ENCODE assay signal across 4 cellular contexts in genomic region chr4:28976369-28976768, GRCh38.
A peak's percentile ranks its signal among the peaks of the same experiment; 100 is the strongest.
TF ChIP-seq lines count a peak whose summit lies in the region.

No MANE protein-coding gene starts in this region.

TF ChIP-seq in HepG2, 621 proteins besides CTCF, POLR2A, EP300 and RAD21:
- peak; percentile 82 for TF ChIP-seq MAFF (IDR thresholded peaks at IDR 0.05; ENCODE audit: low read depth, low read length)
- peak; percentile 86 to 87 for TF ChIP-seq MAFK (conservative IDR thresholded peaks at IDR 0.05 in 1 of 2, IDR thresholded peaks at IDR 0.05 in 1 of 2; ENCODE audit: low read length in 2 of 2)
- TF ChIP-seq HNRNPK (IDR thresholded peaks at IDR 0.05; ENCODE audit: low read depth, low read length, poor library complexity, severe bottlenecking), result no peak
- no peak for TF ChIP-seq ZSCAN25 (CRISPR knock-in tag; IDR thresholded peaks at IDR 0.05)
- TF ChIP-seq ZNF792 (CRISPR knock-in tag; IDR thresholded peaks at IDR 0.05), result no peak
- TF ChIP-seq ZNF281 (CRISPR knock-in tag; IDR thresholded peaks at IDR 0.05; ENCODE audit: borderline replicate concordance), result no peak
- TF ChIP-seq ZBTB26 (CRISPR knock-in tag; IDR thresholded peaks at IDR 0.05; ENCODE audit: borderline replicate concordance), result no peak
- no peak for TF ChIP-seq ZNF44 (CRISPR knock-in tag; IDR thresholded peaks at IDR 0.05)
- TF ChIP-seq RBAK (CRISPR knock-in tag; IDR thresholded peaks at IDR 0.05), result no peak
- TF ChIP-seq ZNF781 (CRISPR knock-in tag; IDR thresholded peaks at IDR 0.05; ENCODE audit: borderline replicate concordance, not compliant biosample characterization), result no peak
- no peak for TF ChIP-seq ZNF143 (CRISPR knock-in tag; IDR thresholded peaks at IDR 0.05)
- no peak for TF ChIP-seq AHR (CRISPR knock-in tag; IDR thresholded peaks at IDR 0.05)
- TF ChIP-seq ZNF724P (CRISPR knock-in tag; IDR thresholded peaks at IDR 0.05; ENCODE audit: borderline replicate concordance), result no peak
- TF ChIP-seq RAD51 (IDR thresholded peaks at IDR 0.05; ENCODE audit: borderline replicate concordance), result no peak

TF ChIP-seq in A549, 52 proteins besides CTCF, POLR2A, EP300 and RAD21:
- TF ChIP-seq EHF (CRISPR knock-in tag; IDR thresholded peaks at IDR 0.05) (no peak), TFCP2L1 (CRISPR knock-in tag; IDR thresholded peaks at IDR 0.05) (no peak), MAFK (IDR thresholded peaks at IDR 0.05; ENCODE audit: partially characterized antibody) (peak; percentile 72), JUN (IDR thresholded peaks at IDR 0.05) (no peak), EHMT2 (IDR thresholded peaks at IDR 0.05; ENCODE audit: low read depth) (no peak), GATA3 (IDR thresholded peaks at IDR 0.05; ENCODE audit: borderline replicate concordance) (no peak)
- TF ChIP-seq, protein P1, sequence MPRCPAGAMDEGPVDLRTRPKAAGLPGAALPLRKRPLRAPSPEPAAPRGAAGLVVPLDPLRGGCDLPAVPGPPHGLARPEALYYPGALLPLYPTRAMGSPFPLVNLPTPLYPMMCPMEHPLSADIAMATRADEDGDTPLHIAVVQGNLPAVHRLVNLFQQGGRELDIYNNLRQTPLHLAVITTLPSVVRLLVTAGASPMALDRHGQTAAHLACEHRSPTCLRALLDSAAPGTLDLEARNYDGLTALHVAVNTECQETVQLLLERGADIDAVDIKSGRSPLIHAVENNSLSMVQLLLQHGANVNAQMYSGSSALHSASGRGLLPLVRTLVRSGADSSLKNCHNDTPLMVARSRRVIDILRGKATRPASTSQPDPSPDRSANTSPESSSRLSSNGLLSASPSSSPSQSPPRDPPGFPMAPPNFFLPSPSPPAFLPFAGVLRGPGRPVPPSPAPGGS (IDR thresholded peaks at IDR 0.05), result no peak

TF ChIP-seq in IMR-90, 13 proteins besides CTCF, POLR2A, EP300 and RAD21:
- no peak for TF ChIP-seq MAZ (IDR thresholded peaks at IDR 0.05; ENCODE audit: borderline replicate concordance, low read depth, low read length)
- peak; percentile 82 for TF ChIP-seq MAFK (IDR thresholded peaks at IDR 0.05; ENCODE audit: low read depth, low read length)
- no peak for TF ChIP-seq BHLHE40 (IDR thresholded peaks at IDR 0.05; ENCODE audit: low read depth, low read length)

TF ChIP-seq in K562, 482 proteins besides CTCF, POLR2A, EP300 and RAD21:
- peak; percentile 35 for TF ChIP-seq MAFF (IDR thresholded peaks at IDR 0.05; ENCODE audit: low read length)
- peak; percentile 40; the same call in 1 of the 2 replicates for TF ChIP-seq C11orf30 (IDR thresholded peaks at IDR 0.05; ENCODE audit: low read depth)
- TF ChIP-seq MTA1 (IDR thresholded peaks at IDR 0.05; ENCODE audit: borderline replicate concordance), result no peak
- TF ChIP-seq ZNF316 (IDR thresholded peaks at IDR 0.05), result peak; percentile 60; the same call in 1 of the 2 replicates
TF ChIP-seq in K562: peak in this region for 3.
